In the genomic region with DNA sequence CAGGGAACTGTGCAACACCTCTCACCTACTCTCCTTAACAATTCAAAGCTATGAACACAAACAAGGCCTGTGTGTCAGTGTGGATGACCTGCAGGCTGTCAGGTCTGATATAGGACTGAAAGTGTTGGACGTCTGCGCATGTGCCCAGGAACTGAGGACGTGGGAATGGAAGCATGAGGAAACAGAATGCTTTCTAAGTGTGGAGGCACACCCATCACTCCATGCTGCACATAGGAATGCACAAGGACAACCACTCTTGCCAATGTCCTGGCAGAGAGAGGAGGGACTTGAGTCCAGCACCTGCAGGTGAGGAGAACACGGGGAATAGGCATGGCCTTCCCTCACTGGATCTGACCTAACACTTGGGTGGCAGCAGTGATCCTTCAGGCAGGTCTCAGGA, we compare ENCODE assay signal across 14 cellular contexts.
DNase-seq lines count a peak whose midpoint lies in the region; ATAC-seq and TF ChIP-seq lines count a peak whose summit lies in the region.
"Had no signal": no experiment of that assay in that cellular context is flagged by ENCODE, and none has a peak within 500 bp of the region (broad histone marks: within the 10 kb centered on the region; RNA-seq: fewer than 3 reads in every experiment).

No MANE protein-coding gene starts in this region.

- WGBS in neuronal stem cell (ENCODE audit: extremely low coverage in 2 of 2, insufficient read length in 2 of 2, insufficient replicate concordance in 1 of 2), 2 donors: no CpG with 5 or more reads among the region's 4 CpGs

- H3K4me3 ChIP-seq in left lung (no peak overlapping the region), neuronal stem cell (ENCODE audit: low read length in 2 of 2) (no peak overlapping the region), upper lobe of right lung (no peak overlapping the region)
- H3K4me3 ChIP-seq: HAP-1 had no signal

- no peak overlapping the region for H4K8ac ChIP-seq in neuronal stem cell (ENCODE audit: low read depth, low read length)

- H3K18ac ChIP-seq in neuronal stem cell (ENCODE audit: low read length): peak overlapping the region; percentile 41

- no peaks in the 10 kb centered on the region for H3K9me3 Mint-ChIP-seq in nephron progenitor cell
- no peaks in the 10 kb centered on the region for H3K9me3 Mint-ChIP-seq in CD4-positive, alpha-beta T cell
- H3K9me3 Mint-ChIP-seq: CD8-positive, alpha-beta T cell; HFFc6 had no signal

- no peak overlapping the region for H4K91ac ChIP-seq in neuronal stem cell (ENCODE audit: low read depth, low read length, poor library complexity)

- no peak overlapping the region for H2BK120ac ChIP-seq in neuronal stem cell (ENCODE audit: low read depth, low read length)

- no peak overlapping the region for H3K9ac ChIP-seq in neuronal stem cell (ENCODE audit: low read depth, low read length, poor library complexity)

- no peak overlapping the region for H3K27ac Mint-ChIP-seq in nephron progenitor cell
- H3K27ac Mint-ChIP-seq in CD4-positive, alpha-beta T cell: no peak overlapping the region
- H3K27ac Mint-ChIP-seq: CD8-positive, alpha-beta T cell; HFFc6 had no signal

- no peak overlapping the region for H2BK12ac ChIP-seq in neuronal stem cell (ENCODE audit: low read length)

- H2AFZ ChIP-seq in neuronal stem cell (ENCODE audit: low read length): no peak overlapping the region

- no peaks in the 10 kb centered on the region for H3K36me3 Mint-ChIP-seq in nephron progenitor cell (ENCODE audit: low read depth)
- no peaks in the 10 kb centered on the region for H3K36me3 Mint-ChIP-seq in CD4-positive, alpha-beta T cell (ENCODE audit: low read depth)
- H3K36me3 Mint-ChIP-seq: CD8-positive, alpha-beta T cell had no signal

- no peak overlapping the region for H2BK15ac ChIP-seq in neuronal stem cell (ENCODE audit: low read length)

- H3K9me3 ChIP-seq in left lung (no peaks in the 10 kb centered on the region), neuronal stem cell (replicated peaks in 1 of 2; ENCODE audit: control insufficient read depth in 2 of 2, insufficient read depth in 1 of 2, low read depth in 1 of 2, low read length in 2 of 2) (peaks cover 0 to 2% of the 10 kb centered on the region in 2 donors), upper lobe of right lung (no peaks in the 10 kb centered on the region)
- no peaks in the 10 kb centered on the region for H3K9me3 ChIP-seq in CD4-positive, alpha-beta T cell (ENCODE audit: control insufficient read depth, low read length)
- H3K9me3 ChIP-seq: Caco-2, HAP-1 had no signal

- no peaks in the 10 kb centered on the region for H3K4me1 ChIP-seq in left lung
- no peaks in the 10 kb centered on the region for H3K4me1 ChIP-seq in neuronal stem cell (ENCODE audit: control insufficient read depth in 2 of 2, insufficient read depth in 1 of 2, low read depth in 1 of 2, low read length in 2 of 2)
- no peaks in the 10 kb centered on the region for H3K4me1 ChIP-seq in upper lobe of right lung
- H3K4me1 ChIP-seq: Caco-2, HAP-1 had no signal

- no peak overlapping the region for H2BK5ac ChIP-seq in neuronal stem cell (ENCODE audit: low read length)

- no peak overlapping the region for H2AK5ac ChIP-seq in neuronal stem cell (ENCODE audit: low read depth, low read length)

- TF ChIP-seq CTCF in left lung (IDR thresholded peaks at IDR 0.05) (no peak), upper lobe of right lung (IDR thresholded peaks at IDR 0.05) (no peak), nephron progenitor cell (IDR thresholded peaks at IDR 0.05) (no peak)
- TF ChIP-seq CTCF in CD4-positive, alpha-beta T cell (IDR thresholded peaks at IDR 0.05): no peak

- no peak overlapping the region for H3K14ac ChIP-seq in neuronal stem cell (ENCODE audit: low read length)

- H3K27me3 ChIP-seq in left lung: no peaks in the 10 kb centered on the region
- no peaks in the 10 kb centered on the region for H3K27me3 ChIP-seq in neuronal stem cell (ENCODE audit: control insufficient read depth in 3 of 3, insufficient read depth in 3 of 3, low read depth in 1 of 3, low read length in 3 of 3)
- H3K27me3 ChIP-seq in upper lobe of right lung: no peaks in the 10 kb centered on the region
- no peaks in the 10 kb centered on the region for H3K27me3 ChIP-seq in CD4-positive, alpha-beta T cell (ENCODE audit: control insufficient read depth, insufficient read depth, low read length)

- H3K36me3 ChIP-seq in left lung: no peaks in the 10 kb centered on the region
- H3K36me3 ChIP-seq in neuronal stem cell (replicated peaks in 1 of 2; ENCODE audit: control insufficient read depth in 2 of 2, insufficient read depth in 2 of 2, low read length in 2 of 2): no peaks in the 10 kb centered on the region
- no peaks in the 10 kb centered on the region for H3K36me3 ChIP-seq in upper lobe of right lung
- H3K36me3 ChIP-seq: HAP-1 had no signal

- H3K4ac ChIP-seq in neuronal stem cell (ENCODE audit: low read length): no peak overlapping the region

- DNase-seq in left lung (peak; percentile 58 to 75), neuronal stem cell (ENCODE audit: low spot score) (no peak), upper lobe of right lung (peak; percentile 78), nephron progenitor cell (no peak), NCI-H1092 (lab: John Stamatoyannopoulos, UW) (no peak)
- DNase-seq in CD4-positive, alpha-beta T cell: no peak
- DNase-seq: C1 segment of cervical spinal cord; Caco-2; CD8-positive, alpha-beta T cell; DMS153; DND-41; GOT3; HFFc6 had no signal

- H3K79me1 ChIP-seq in neuronal stem cell (ENCODE audit: low read depth, low read length): no peaks in the 10 kb centered on the region

- no peak overlapping the region for H3K23ac ChIP-seq in neuronal stem cell (ENCODE audit: low read depth, low read length, poor library complexity)

- POLR2A ChIA-PET in CD4-positive, alpha-beta T cell (lab: Charles Lee): no interaction called here

- peaks cover 5% of the 10 kb centered on the region for H3K4me1 Mint-ChIP-seq in nephron progenitor cell
- no peaks in the 10 kb centered on the region for H3K4me1 Mint-ChIP-seq in CD4-positive, alpha-beta T cell (ENCODE audit: low read depth)

- H3K4me2 ChIP-seq in neuronal stem cell (ENCODE audit: insufficient read depth, low read length, poor library complexity, severe bottlenecking): no peak overlapping the region

- intact Hi-C loops in left lung (cut with DNase I) (no loop called here), upper lobe of right lung (cut with DNase I) (no loop called here)
- intact Hi-C loops in CD4-positive, alpha-beta T cell (cut with DNase I, micrococcal nuclease): no loop called here

- H3K27me3 Mint-ChIP-seq in nephron progenitor cell (ENCODE audit: low read depth, poor library complexity): peaks cover 12% of the 10 kb centered on the region
- H3K27me3 Mint-ChIP-seq in CD4-positive, alpha-beta T cell: no peaks in the 10 kb centered on the region

- peak; percentile 98 for ATAC-seq in left lung
- peak; percentile 97 for ATAC-seq in upper lobe of right lung
- ATAC-seq in CD4-positive, alpha-beta T cell (ENCODE audit: poor library complexity): no peak
- ATAC-seq: CD8-positive, alpha-beta T cell had no signal

- CTCF ChIA-PET in CD4-positive, alpha-beta T cell (lab: Charles Lee): no interaction called here

- H3K4me3 Mint-ChIP-seq in nephron progenitor cell: no peak overlapping the region
- no peak overlapping the region for H3K4me3 Mint-ChIP-seq in CD4-positive, alpha-beta T cell
- H3K4me3 Mint-ChIP-seq: CD8-positive, alpha-beta T cell; HFFc6 had no signal

- H3K27ac ChIP-seq in left lung (no peak overlapping the region), neuronal stem cell (replicated peaks; ENCODE audit: low read length) (no peak overlapping the region), upper lobe of right lung (no peak overlapping the region)
- H3K27ac ChIP-seq in CD4-positive, alpha-beta T cell (ENCODE audit: low read depth, low read length): no peak overlapping the region

Comparison
In these comparisons a context has a peak if more than half of its experiments do, and no peak if none do; other contexts are left out.
1. DNase-seq: peak in left lung (2 of 2) and upper lobe of right lung (single experiment); none in neuronal stem cell (single experiment), nephron progenitor cell (single experiment), CD4-positive, alpha-beta T cell (0 of 10) and NCI-H1092 (single experiment).